ENCODE assay signal across 12 cellular contexts in genomic region chr1:96309783-96310182, GRCh38.
DNase-seq lines count a peak whose midpoint lies in the region; ATAC-seq, FAIRE-seq and TF ChIP-seq lines count a peak whose summit lies in the region.
"Had no signal": no experiment of that assay in that cellular context is flagged by ENCODE, and none has a peak within 500 bp of the region (broad histone marks: within the 10 kb centered on the region; RNA-seq: fewer than 3 reads in every experiment).

No MANE protein-coding gene starts in this region.

- peak; percentile 21 for DNase-seq in DMS53 (lab: John Stamatoyannopoulos, UW)
- no peak for DNase-seq in DMS53 treated with DMSO at 0.1 percent for 48 hours (lab: John Stamatoyannopoulos, UW; ENCODE audit: unreplicated experiment)
- no peak for DNase-seq in RWPE2 (ENCODE audit: low spot score)
- peak; percentile 83 for DNase-seq in fibroblast of the aortic adventitia (ENCODE audit: low read depth)
- peak; percentile 61 for DNase-seq in stromal cell of bone marrow (ENCODE audit: low read depth)
- no peak for DNase-seq in H54 (ENCODE audit: insufficient read length, low spot score)
- no peak for DNase-seq in NCI-H1694 treated with DMSO at 0.1 percent for 48 hours (lab: John Stamatoyannopoulos, UW)
- DNase-seq in activated effector memory CD4-positive, alpha-beta T cell treated with Interleukin-2 at 50 U/mL for 16 hours = no peak
- DNase-seq: NCI-H2081 treated with DMSO at 0.1 percent for 48 hours, SHP77 treated with DMSO at 0.1 percent for 48 hours had no signal

- peak overlapping the region; percentile 51 for H3K27ac ChIP-seq in RWPE2 (ENCODE audit: poor library complexity, severe bottlenecking)
- H3K27ac ChIP-seq: 22Rv1, body of pancreas had no signal

- TF ChIP-seq POLR2A in H54 (IDR thresholded peaks at IDR 0.05; ENCODE audit: low read depth, low read length) = no peak

- FAIRE-seq in H54 (lab: Jason Lieb, UNC) = no peak

- H3K36me3 ChIP-seq in RWPE2 (ENCODE audit: low read depth) = no peaks in the 10 kb centered on the region; the same call in 1 of the 2 replicates

- H3K4me1 ChIP-seq in RWPE2 (ENCODE audit: insufficient read depth, poor library complexity, severe bottlenecking) = peaks cover 36% of the 10 kb centered on the region
- H3K4me1 ChIP-seq: body of pancreas had no signal

- H3K9me3 ChIP-seq in RWPE2 (ENCODE audit: severe bottlenecking) = no peaks in the 10 kb centered on the region
- H3K9me3 ChIP-seq: body of pancreas had no signal

- H3K27me3 ChIP-seq in RWPE2 (ENCODE audit: insufficient read depth, poor library complexity, severe bottlenecking) = no peaks in the 10 kb centered on the region
- H3K27me3 ChIP-seq: body of pancreas had no signal

- TF ChIP-seq CTCF in RWPE2 (IDR thresholded peaks at IDR 0.05; ENCODE audit: poor library complexity, severe bottlenecking) (no peak), fibroblast of the aortic adventitia (IDR thresholded peaks at IDR 0.05; ENCODE audit: insufficient read depth, low read length) (no peak)

- H3K4me3 ChIP-seq in RWPE2 (ENCODE audit: severe bottlenecking) = no peak overlapping the region
- H3K4me3 ChIP-seq in fibroblast of the aortic adventitia (ENCODE audit: low read depth, low read length) = no peak overlapping the region
- H3K4me3 ChIP-seq: body of pancreas had no signal

- ATAC-seq in RWPE2 (ENCODE audit: low read depth) = peak; percentile 82
- ATAC-seq: body of pancreas had no signal

Comparison
In these comparisons a context has a peak if more than half of its experiments do, and no peak if none do; other contexts are left out.
1. DNase-seq: peak in DMS53 (single experiment), fibroblast of the aortic adventitia (single experiment) and stromal cell of bone marrow (single experiment); none in DMS53 treated with DMSO at 0.1 percent for 48 hours (single experiment), RWPE2 (single experiment), H54 (single experiment), NCI-H1694 treated with DMSO at 0.1 percent for 48 hours (single experiment) and activated effector memory CD4-positive, alpha-beta T cell treated with Interleukin-2 at 50 U/mL for 16 hours (single experiment).